In the genomic region with DNA sequence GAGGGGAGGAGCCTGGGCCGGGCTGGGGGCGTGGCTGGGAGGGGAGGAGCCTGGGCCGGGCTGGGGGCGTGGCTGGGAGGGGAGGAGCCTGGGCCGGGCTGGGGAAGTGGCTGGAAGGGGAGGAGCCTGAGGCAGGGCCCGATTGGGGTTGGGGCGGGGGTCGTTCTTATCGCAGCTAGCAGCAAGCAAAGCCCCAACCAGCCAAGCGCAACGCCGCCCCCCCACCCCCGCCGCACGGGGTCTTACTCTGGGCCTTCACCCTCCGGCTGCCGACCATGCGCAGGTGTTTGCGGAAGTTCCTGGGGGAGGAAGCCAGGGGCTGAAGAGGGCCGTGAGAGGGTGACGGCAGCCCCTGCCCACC, we compare ENCODE assay signal across 8 cellular contexts. TPM values are rescaled to one million over a fixed set of nuclear protein-coding genes. Genes with fewer than 3 reads are reported as not detected.
A peak's percentile ranks its signal among the peaks of the same experiment; 100 is the strongest.
DNase-seq lines count a peak whose midpoint lies in the region; ATAC-seq and TF ChIP-seq lines count a peak whose summit lies in the region.

No MANE protein-coding gene starts in this region.

- in situ Hi-C loops in GM18951 (cut with MboI; ENCODE audit: low sequenced_read_pairs, unreplicated experiment), result no loop called here

- no peaks in the 10 kb centered on the region for H3K27me3 Mint-ChIP-seq in T-helper 17 cell
- no peaks in the 10 kb centered on the region for H3K27me3 Mint-ChIP-seq in naive B cell

- H3K27ac Mint-ChIP-seq in T-helper 17 cell (no peak overlapping the region), naive B cell (peak overlapping the region; percentile 43 to 94 (median 64))

- H3K36me3 Mint-ChIP-seq in T-helper 17 cell (ENCODE audit: low read depth), result no peaks in the 10 kb centered on the region
- no peaks in the 10 kb centered on the region for H3K36me3 Mint-ChIP-seq in naive B cell

- ATAC-seq in T-helper 17 cell (peak; percentile 39), naive B cell (ENCODE audit: low read depth in 2 of 2) (peak; percentile 43 to 44), GM21360 (IDR thresholded peaks at IDR 0.05; ENCODE audit: unreplicated experiment) (no peak)

- TF ChIP-seq CTCF in epithelial cell of proximal tubule (conservative IDR thresholded peaks at IDR 0.05; ENCODE audit: low read depth, low read length), result no peak

- peak overlapping the region; percentile 40 for H3K4me3 ChIP-seq in epithelial cell of proximal tubule (ENCODE audit: low read depth, low read length)

- TF ChIP-seq POLR2A in GM18951 (IDR thresholded peaks at IDR 0.05; ENCODE audit: extremely low read depth, insufficient read depth, insufficient read length), result peak; percentile 39

- no peaks in the 10 kb centered on the region for H3K9me3 ChIP-seq in T-helper 17 cell (ENCODE audit: control insufficient read depth, low read length, poor library complexity, severe bottlenecking)

- H3K4me3 Mint-ChIP-seq in T-helper 17 cell (peak overlapping the region; percentile 64), naive B cell (peak overlapping the region; percentile 76 to 89 (median 80))

- H3K4me1 Mint-ChIP-seq in T-helper 17 cell (peaks cover 14% of the 10 kb centered on the region), naive B cell (peaks cover 17 to 26% (median 22%) of the 10 kb centered on the region in 3 donors)

- peak in 2 of 3 donors; percentile 43 to 48 for DNase-seq in T-helper 17 cell
- no peak for DNase-seq in epithelial cell of proximal tubule (ENCODE audit: low read depth)
- DNase-seq in naive B cell, result peak; percentile 63
- no peak for DNase-seq in cerebellum (ENCODE audit: low spot score)
- DNase-seq in SIG-M5 treated with dmso at 0.1 percent for 504 hours (lab: John Stamatoyannopoulos, UW; ENCODE audit: unreplicated experiment), result no peak
- no peak for DNase-seq in NCI-H2196 treated with DMSO at 0.1 percent for 48 hours (lab: John Stamatoyannopoulos, UW; ENCODE audit: unreplicated experiment)

- peaks cover 0 to 1% (median 0%) of the 10 kb centered on the region in 7 donors for H3K9me3 Mint-ChIP-seq in naive B cell

RNA-seq across cellular contexts. Expression of a gene that starts 5.0 kb away (rescaled TPM):
- total RNA-seq in T-helper 17 cell (10 to 100 TPM; 41.5 to 54.2 TPM), epithelial cell of proximal tubule (33.2 and 62.7 TPM in 2 replicates), cerebellum (26.7 TPM)
- polyA plus RNA-seq in naive B cell (ENCODE audit: low read depth in 6 of 6), result 1 to 10 TPM in 5 of 6 donors, not detected in 1; 2.7 to 7.6 (median 3.7) TPM

RNA-seq across cellular contexts. Expression of a gene that starts 13.0 kb away (rescaled TPM):
- not detected for total RNA-seq in T-helper 17 cell
- not detected in 2 replicates for total RNA-seq in epithelial cell of proximal tubule
- not detected for polyA plus RNA-seq in naive B cell (ENCODE audit: low read depth in 6 of 6)
- total RNA-seq in cerebellum, result 0.09 TPM

RNA-seq across cellular contexts. Expression of a gene that starts 30.9 kb away (rescaled TPM):
- total RNA-seq in T-helper 17 cell (1 to 10 TPM; 3.0 to 3.3 TPM), epithelial cell of proximal tubule (0.14 and 2.1 TPM in 2 replicates), cerebellum (1.5 TPM)
- 1 to 10 TPM in 5 of 6 donors, not detected in 1; 1.3 to 2.3 (median 1.6) TPM for polyA plus RNA-seq in naive B cell (ENCODE audit: low read depth in 6 of 6)

RNA-seq across cellular contexts. Expression of a gene that starts 31.2 kb away (rescaled TPM):
- 10 to 100 TPM; 15.4 to 17.8 TPM for total RNA-seq in T-helper 17 cell
- 4.1 and 29.2 TPM in 2 replicates for total RNA-seq in epithelial cell of proximal tubule
- 1 to 10 TPM in 5 of 6 donors, not detected in 1; 2.3 to 7.5 (median 4.5) TPM for polyA plus RNA-seq in naive B cell (ENCODE audit: low read depth in 6 of 6)
- 15.2 TPM for total RNA-seq in cerebellum

Comparison
In these comparisons a context has a peak if more than half of its experiments do, and no peak if none do; other contexts are left out.
1. DNase-seq: peak in T-helper 17 cell (2 of 3) and naive B cell (single experiment); none in epithelial cell of proximal tubule (single experiment), cerebellum (single experiment), SIG-M5 treated with dmso at 0.1 percent for 504 hours (single experiment) and NCI-H2196 treated with DMSO at 0.1 percent for 48 hours (single experiment).